23 cellular contexts compared by ENCODE assay signal in genomic region chr19:35080613-35081170, GRCh38. TPM values are rescaled to one million over a fixed set of nuclear protein-coding genes. Genes with fewer than 3 reads are reported as not detected.
"Had no signal": no experiment of that assay in that cellular context is flagged by ENCODE, and none has a peak within 500 bp of the region (broad histone marks: within the 10 kb centered on the region; RNA-seq: fewer than 3 reads in every experiment).

No MANE protein-coding gene starts in this region.

- DNase-seq: activated B cell treated with CpG ODN at 0.5 μM for 24 hours; activated CD4-positive, alpha-beta T cell treated with anti-CD3 and anti-CD28 coated beads for 1 hour; activated CD4-positive, alpha-beta T cell treated with anti-CD3 and anti-CD28 coated beads, Interleukin-2, amount 10 ng/mL, durations not matched to agents 24 days and 14 days; activated CD4-positive, alpha-beta T cell treated with anti-CD3 and anti-CD28 coated beads, Interleukin-2, amount 50 U/mL, for 48 hours; activated CD8-positive, alpha-beta memory T cell treated with anti-CD3 and anti-CD28 coated beads, Interleukin-2, amount 10 ng/mL, durations not matched to agents 7 days and 5 days; activated gamma-delta T cell; activated naive CD4-positive, alpha-beta T cell treated with anti-CD3 and anti-CD28 coated beads for 36 hours; activated T-cell treated with anti-CD3 and anti-CD28 coated beads, Interleukin-2, amount 50 U/mL, for 4 hours; amygdala; MM.1S; NCI-H1105; NCI-H1436; NCI-H1694 treated with DMSO at 0.1 percent for 48 hours; NCI-H2029 treated with DMSO at 0.1 percent for 48 hours; NCI-H345; NCI-H510A; NCI-H69; RPMI8226 had no signal

- ATAC-seq: activated CD8-positive, alpha-beta memory T cell treated with anti-CD3 and anti-CD28 coated beads, Interleukin-2, amount 10 ng/mL, durations not matched to agents 7 days and 5 days; activated T-cell treated with anti-CD3 and anti-CD28 coated beads, Interleukin-2, amount 50 U/mL, for 4 hours; Panc1; Right ventricle myocardium inferior had no signal

- H3K27ac ChIP-seq: SK-N-MC had no signal

- H3K4me3 ChIP-seq: SK-N-MC had no signal

- FAIRE-seq: astrocyte had no signal

RNA-seq across cellular contexts. Expression of gene FXYD3, which starts 34.9 kb away (rescaled TPM):
- total RNA-seq: activated B cell treated with CpG ODN at 0.5 μM for 24 hours; activated CD4-positive, alpha-beta T cell treated with anti-CD3 and anti-CD28 coated beads, Interleukin-2, amount 10 ng/mL, durations not matched to agents 24 days and 14 days; activated CD8-positive, alpha-beta memory T cell treated with anti-CD3 and anti-CD28 coated beads, Interleukin-2, amount 10 ng/mL, durations not matched to agents 7 days and 5 days; activated naive CD4-positive, alpha-beta T cell treated with anti-CD3 and anti-CD28 coated beads for 36 hours; astrocyte; T-helper 1 cell treated with Interleukin-12 subunit alpha and Interleukin-12 subunit beta and Interleukin-4 antibody, amounts not matched to agents 30 ng/mL and 1 ng/mL, for 36 hours had no signal

RNA-seq across cellular contexts. Expression of gene HPN, which starts 39.2 kb away (rescaled TPM):
- total RNA-seq: activated B cell treated with CpG ODN at 0.5 μM for 24 hours; activated CD8-positive, alpha-beta memory T cell treated with anti-CD3 and anti-CD28 coated beads, Interleukin-2, amount 10 ng/mL, durations not matched to agents 7 days and 5 days; activated naive CD4-positive, alpha-beta T cell treated with anti-CD3 and anti-CD28 coated beads for 36 hours; T-helper 1 cell treated with Interleukin-12 subunit alpha and Interleukin-12 subunit beta and Interleukin-4 antibody, amounts not matched to agents 30 ng/mL and 1 ng/mL, for 36 hours had no signal

RNA-seq across cellular contexts. Expression of gene LGI4, which starts 54.2 kb away (rescaled TPM):
- total RNA-seq: activated B cell treated with CpG ODN at 0.5 μM for 24 hours; activated CD8-positive, alpha-beta memory T cell treated with anti-CD3 and anti-CD28 coated beads, Interleukin-2, amount 10 ng/mL, durations not matched to agents 7 days and 5 days had no signal

RNA-seq across cellular contexts. Expression of gene FXYD1, which starts 57.9 kb away (rescaled TPM):
- total RNA-seq: T-helper 1 cell treated with Interleukin-12 subunit alpha and Interleukin-12 subunit beta and Interleukin-4 antibody, amounts not matched to agents 30 ng/mL and 1 ng/mL, for 36 hours had no signal
